Comparison of ENCODE assay signal across 8 cellular contexts in genomic region chr17:82242977-82243647, GRCh38. TPM values are rescaled to one million over a fixed set of nuclear protein-coding genes. Genes with fewer than 3 reads are reported as not detected.
DNase-seq lines count a peak whose midpoint lies in the region; ATAC-seq, FAIRE-seq and TF ChIP-seq lines count a peak whose summit lies in the region.

No MANE protein-coding gene starts in this region.

- no peak for TF ChIP-seq CTCF in K562 (IDR thresholded peaks at IDR 0.05 in 2 of 3, conservative IDR thresholded peaks at IDR 0.05 in 1 of 3; ENCODE audit: insufficient read depth in 2 of 3, low read depth in 1 of 3, low read length in 3 of 3)
- no peak for TF ChIP-seq CTCF in kidney (IDR thresholded peaks at IDR 0.05; ENCODE audit: borderline replicate concordance, extremely low read depth, insufficient read depth)
- TF ChIP-seq CTCF in testis (IDR thresholded peaks at IDR 0.05): no peak
- TF ChIP-seq CTCF in endothelial cell (IDR thresholded peaks at IDR 0.05; ENCODE audit: unreplicated experiment): no peak

- in situ Hi-C loops in K562 (cut with MboI): loop anchor here (5.0 kb wide), 1 partner anchor 64 kb away; no protein-coding TSS in a partner anchor

- TF ChIP-seq EP300 in K562 (IDR thresholded peaks at IDR 0.05; ENCODE audit: low read length): no peak

- TF ChIP-seq POLR2A in K562 (conservative IDR thresholded peaks at IDR 0.05) (no peak), testis (IDR thresholded peaks at IDR 0.05) (no peak)

- no peaks in the 10 kb centered on the region for H3K9me3 Mint-ChIP-seq in endothelial cell (ENCODE audit: unreplicated experiment)

- FAIRE-seq in K562 (lab: Jason Lieb, UNC) (no peak), kidney (lab: Jason Lieb, UNC) (no peak)

- H3K4me1 Mint-ChIP-seq in endothelial cell (ENCODE audit: unreplicated experiment): peaks cover 28% of the 10 kb centered on the region

- CTCF ChIA-PET in K562 (lab: Yijun Ruan, JAX; ENCODE audit: low intra/inter-chr PET ratio): no interaction called here

- peaks cover 42% of the 10 kb centered on the region for H3K36me3 Mint-ChIP-seq in endothelial cell (ENCODE audit: low read depth, unreplicated experiment)

- H3K4me2 ChIP-seq in K562 (ENCODE audit: insufficient read depth, low read length): no peak overlapping the region

- H3K4me3 ChIP-seq in K562: no peak overlapping the region
- no peak overlapping the region for H3K4me3 ChIP-seq in kidney (ENCODE audit: low read length in 2 of 2)
- no peak overlapping the region for H3K4me3 ChIP-seq in testis

- no peaks in the 10 kb centered on the region for H3K9me3 ChIP-seq in K562 (replicated peaks; ENCODE audit: control insufficient read depth, insufficient read depth, low read depth, low read length)
- no peaks in the 10 kb centered on the region for H3K9me3 ChIP-seq in kidney (ENCODE audit: control insufficient read depth in 1 of 2, low read length in 2 of 2)
- H3K9me3 ChIP-seq in testis: no peaks in the 10 kb centered on the region

- WGBS in K562 (ENCODE audit: insufficient coverage, low coverage, missing lambda C conversion rate): 94% methylated on average over 29 of the region's 29 CpGs
- WGBS in testis, 2 donors: 63 to 66% methylated on average over 14 to 26 of the region's 29 CpGs

- H3K4me3 Mint-ChIP-seq in endothelial cell (ENCODE audit: unreplicated experiment): no peak overlapping the region

- BruUV-seq in K562 (replicated peaks; lab: Mats Ljungman, UMichigan): no TSS peak

- H3K79me2 ChIP-seq in K562 (ENCODE audit: control insufficient read depth, insufficient read depth, low read length): peaks cover 48% of the 10 kb centered on the region

- H3K36me3 ChIP-seq in K562 (ENCODE audit: control insufficient read depth, insufficient read depth, low read length) (peaks cover 70% of the 10 kb centered on the region), kidney (ENCODE audit: control insufficient read depth in 1 of 2, insufficient read depth in 2 of 2, low read length in 2 of 2) (peaks cover 41 to 54% of the 10 kb centered on the region in 2 donors), testis (ENCODE audit: low read depth, missing control alignments) (no peaks in the 10 kb centered on the region)

- H4K20me1 ChIP-seq in K562 (replicated peaks; ENCODE audit: control insufficient read depth, insufficient read depth, low read length): 0 out of 2 replicates have a peak, but pooled peaks cover 2% of the 10 kb centered on the region

- intact Hi-C loops in K562 (cut with micrococcal nuclease) (no loop called here), kidney (cut with DNase I) (no loop called here), testis (cut with DNase I; ENCODE audit: low total_unique reads) (loop anchor here (10.0 kb wide), 1 partner anchor 52 kb away; no protein-coding TSS in a partner anchor)

- DNase-seq in HT1080 (ENCODE audit: low read depth) (peak; percentile 56), K562 (ENCODE audit: extremely low read depth in 1 of 4, low spot score in 3 of 4) (no peak), kidney (peak; percentile 91), testis (peak; percentile 87), GM19240 (ENCODE audit: insufficient read length, low spot score) (no peak), endothelial cell (ENCODE audit: low spot score) (no peak), DMS79 treated with DMSO at 0.1 percent for 48 hours (lab: John Stamatoyannopoulos, UW) (no peak)
- DNase-seq in stimulated activated CD4-positive, alpha-beta T cell treated with anti-CD3 and anti-CD28 coated beads, Interleukin-2, amount 100 ng/mL, for 24 hours: no peak

- peaks cover 23% of the 10 kb centered on the region for H3K27me3 Mint-ChIP-seq in endothelial cell (ENCODE audit: unreplicated experiment)

- H3K27me3 ChIP-seq in K562 (ENCODE audit: control insufficient read depth in 2 of 2, insufficient read depth in 2 of 2, low read length in 2 of 2) (no peaks in the 10 kb centered on the region), testis (no peaks in the 10 kb centered on the region)

- H3K9ac ChIP-seq in K562 (ENCODE audit: insufficient read depth in 1 of 2, low read depth in 2 of 2, low read length in 2 of 2) (peak overlapping the region in 1 of 2 experiments; percentile 90; a peak in 2 of 4 replicates), kidney (ENCODE audit: low read length in 2 of 2) (peak overlapping the region in 1 of 2 donors; percentile 29)

- H3K27ac Mint-ChIP-seq in endothelial cell (ENCODE audit: unreplicated experiment): no peak overlapping the region

- ATAC-seq in K562: no peak

- H3K4me1 ChIP-seq in K562 (replicated peaks in 1 of 2; ENCODE audit: control insufficient read depth in 2 of 2, insufficient read depth in 2 of 2, low read length in 2 of 2): peaks cover 43 to 86% of the 10 kb centered on the region in 2 experiments
- H3K4me1 ChIP-seq in kidney (ENCODE audit: control insufficient read depth in 1 of 2, insufficient read depth in 1 of 2, low read depth in 1 of 2, low read length in 2 of 2): peaks cover 34 to 62% of the 10 kb centered on the region in 2 donors
- H3K4me1 ChIP-seq in testis: peaks cover 84% of the 10 kb centered on the region

- H3K27ac ChIP-seq in K562 (ENCODE audit: extremely low read depth, low read depth, low read length): peak overlapping the region; percentile 76; the same call in 1 of the 3 replicates
- H3K27ac ChIP-seq in kidney (ENCODE audit: low read depth in 2 of 2, low read length in 2 of 2): peak overlapping the region; percentile 38 to 41
- peak overlapping the region; percentile 78 to 86 for H3K27ac ChIP-seq in testis

- no peak for TF ChIP-seq RAD21 in K562 (CRISPR knock-in tag; conservative IDR thresholded peaks at IDR 0.05 in 1 of 2, IDR thresholded peaks at IDR 0.05 in 1 of 2)

- H3K9me1 ChIP-seq in K562 (ENCODE audit: control insufficient read depth, insufficient read depth, low read length): no peaks in the 10 kb centered on the region

- H2AFZ ChIP-seq in K562 (ENCODE audit: low read depth, low read length): no peak overlapping the region

- POLR2A ChIA-PET in K562 (lab: Yijun Ruan, JAX): interaction anchor here (0.6 to 2.7 kb wide), 10 partner anchors 8 to 102 kb away, joined by 3 to 20 read pairs (median 5); no protein-coding TSS in a partner anchor

RNA-seq across cellular contexts. Expression of gene SLC16A3, which starts 14.3 kb away (rescaled TPM):
- total RNA-seq in HT1080 (2014; rRNA removed; shearing (Covaris generic)): 344 and 355 TPM in 2 replicates
- 262 and 360 TPM in 2 replicates for polyA plus RNA-seq in HT1080 (2015; cell fraction: cytosol; rRNA removed)
- polyA plus RNA-seq in HT1080 (2015; cell fraction: nucleus; rRNA removed): 286 and 310 TPM in 2 replicates
- 2.9 and 6.6 TPM in 2 replicates for total RNA-seq in K562 (2011; cell fraction: chromatin; rRNA removed; ENCODE audit: low replicate concordance)
- 10.0 and 10.5 TPM in 2 replicates for total RNA-seq in K562 (2011; cell fraction: nucleolus; rRNA removed)
- total RNA-seq in K562 (2011; cell fraction: nucleoplasm; rRNA removed): 4.4 and 5.7 TPM in 2 replicates
- total RNA-seq in K562 (2014; rRNA removed) (1.8 and 2.5 TPM in 2 replicates), K562 (2014; rRNA removed; fragmentation: Illumina TruSeq; extraction: Trizol) (0.11 and 0.13 TPM in 2 replicates), K562 (2015; rRNA removed; fragmentation: Illumina TruSeq; extraction: Trizol) (1.0 and 1.2 TPM in 2 replicates), K562 (2021) (2.9 and 5.4 TPM in 2 replicates), kidney (85.7 TPM), testis (10 to 100 TPM; 67.7 to 71.4 TPM), endothelial cell (ENCODE audit: unreplicated experiment) (76.2 TPM)
- polyA plus RNA-seq in K562 (2011; rRNA removed) (3.7 and 8.3 TPM in 2 replicates), K562 (2014; fragmentation: Illumina TruSeq; extraction: Trizol) (0.58 and 0.78 TPM in 2 replicates), K562 (2014; fragmentation: Nextera tagmentation; extraction: Ambion mirVana) (not detected), K562 (2014; rRNA removed) (0.81 and 1.9 TPM in 2 replicates), kidney (ENCODE audit: insufficient read depth, low read depth, low replicate concordance) (28.8 TPM), testis (ENCODE audit: insufficient read depth, low read depth, low replicate concordance) (70.6 TPM)
- 9.7 and 12.8 TPM in 2 replicates for polyA plus RNA-seq in K562 (2011; cell fraction: cytosol; rRNA removed)
- 9.1 and 10.2 TPM in 2 replicates for polyA plus RNA-seq in K562 (2011; cell fraction: nucleus; rRNA removed)
- 4.9 and 9.3 TPM in 2 replicates for polyA plus RNA-seq in K562 (2012)
- 2.9 and 3.7 TPM in 2 replicates for polyA minus RNA-seq in K562 (2011; rRNA and poly(A)+ RNA removed)
- polyA minus RNA-seq in K562 (2011; cell fraction: cytosol; rRNA and poly(A)+ RNA removed): 7.0 and 15.5 TPM in 2 replicates
- 4.8 and 6.9 TPM in 2 replicates for polyA minus RNA-seq in K562 (2011; cell fraction: nucleus; rRNA and poly(A)+ RNA removed)

RNA-seq across cellular contexts. Expression of gene CSNK1D, which starts 30.4 kb away (rescaled TPM):
- total RNA-seq in HT1080 (2014; rRNA removed; shearing (Covaris generic)): 34.0 and 58.5 TPM in 2 replicates
- 121 and 123 TPM in 2 replicates for polyA plus RNA-seq in HT1080 (2015; cell fraction: cytosol; rRNA removed)
- 270 and 287 TPM in 2 replicates for polyA plus RNA-seq in HT1080 (2015; cell fraction: nucleus; rRNA removed)
- 268 and 441 TPM in 2 replicates for total RNA-seq in K562 (2011; cell fraction: chromatin; rRNA removed; ENCODE audit: low replicate concordance)
- 196 and 213 TPM in 2 replicates for total RNA-seq in K562 (2011; cell fraction: nucleolus; rRNA removed)
- 179 and 187 TPM in 2 replicates for total RNA-seq in K562 (2011; cell fraction: nucleoplasm; rRNA removed)
- total RNA-seq in K562 (2014; rRNA removed): 26.1 and 39.0 TPM in 2 replicates
- total RNA-seq in K562 (2014; rRNA removed; fragmentation: Illumina TruSeq; extraction: Trizol): 35.9 and 41.3 TPM in 2 replicates
- 35.7 and 36.6 TPM in 2 replicates for total RNA-seq in K562 (2015; rRNA removed; fragmentation: Illumina TruSeq; extraction: Trizol)
- total RNA-seq in K562 (2021): 95.3 and 114 TPM in 2 replicates
- polyA plus RNA-seq in K562 (2011; rRNA removed): 82.8 and 96.8 TPM in 2 replicates
- 51.5 and 60.4 TPM in 2 replicates for polyA plus RNA-seq in K562 (2011; cell fraction: cytosol; rRNA removed)
- 306 and 488 TPM in 2 replicates for polyA plus RNA-seq in K562 (2011; cell fraction: nucleus; rRNA removed)
- polyA plus RNA-seq in K562 (2012): 102 and 106 TPM in 2 replicates
- 123 and 133 TPM in 2 replicates for polyA plus RNA-seq in K562 (2014; fragmentation: Illumina TruSeq; extraction: Trizol)
- 1 to 10 TPM; 6.5 to 7.4 TPM for polyA plus RNA-seq in K562 (2014; fragmentation: Nextera tagmentation; extraction: Ambion mirVana)
- 81.0 and 90.3 TPM in 2 replicates for polyA plus RNA-seq in K562 (2014; rRNA removed)
- polyA minus RNA-seq in K562 (2011; rRNA and poly(A)+ RNA removed): 56.2 and 74.7 TPM in 2 replicates
- 45.7 and 51.3 TPM in 2 replicates for polyA minus RNA-seq in K562 (2011; cell fraction: cytosol; rRNA and poly(A)+ RNA removed)
- 71.1 and 74.9 TPM in 2 replicates for polyA minus RNA-seq in K562 (2011; cell fraction: nucleus; rRNA and poly(A)+ RNA removed)
- 160 TPM for total RNA-seq in kidney
- 69.7 TPM for polyA plus RNA-seq in kidney (ENCODE audit: insufficient read depth, low read depth, low replicate concordance)
- total RNA-seq in testis: 100 to 1,000 TPM; 137 to 179 TPM
- 178 TPM for polyA plus RNA-seq in testis (ENCODE audit: insufficient read depth, low read depth, low replicate concordance)
- total RNA-seq in endothelial cell (ENCODE audit: unreplicated experiment): 149 TPM

RNA-seq across cellular contexts. Expression of gene CCDC57, which starts 30.5 kb away (rescaled TPM):
- total RNA-seq in HT1080 (2014; rRNA removed; shearing (Covaris generic)): 10.6 and 12.9 TPM in 2 replicates
- polyA plus RNA-seq in HT1080 (2015; cell fraction: cytosol; rRNA removed): 6.4 and 6.7 TPM in 2 replicates
- polyA plus RNA-seq in HT1080 (2015; cell fraction: nucleus; rRNA removed): 86.3 and 105 TPM in 2 replicates
- 238 and 466 TPM in 2 replicates for total RNA-seq in K562 (2011; cell fraction: chromatin; rRNA removed; ENCODE audit: low replicate concordance)
- total RNA-seq in K562 (2011; cell fraction: nucleolus; rRNA removed): 176 and 211 TPM in 2 replicates
- total RNA-seq in K562 (2011; cell fraction: nucleoplasm; rRNA removed): 135 and 163 TPM in 2 replicates
- 13.6 and 19.0 TPM in 2 replicates for total RNA-seq in K562 (2014; rRNA removed)
- total RNA-seq in K562 (2014; rRNA removed; fragmentation: Illumina TruSeq; extraction: Trizol): 10.7 TPM in 2 replicates
- total RNA-seq in K562 (2015; rRNA removed; fragmentation: Illumina TruSeq; extraction: Trizol): 17.1 and 18.1 TPM in 2 replicates
- total RNA-seq in K562 (2021): 33.8 and 36.0 TPM in 2 replicates
- polyA plus RNA-seq in K562 (2011; rRNA removed): 26.3 and 31.1 TPM in 2 replicates
- 15.4 and 18.8 TPM in 2 replicates for polyA plus RNA-seq in K562 (2011; cell fraction: cytosol; rRNA removed)
- polyA plus RNA-seq in K562 (2011; cell fraction: nucleus; rRNA removed): 146 and 224 TPM in 2 replicates
- 20.1 and 38.4 TPM in 2 replicates for polyA plus RNA-seq in K562 (2012)
- 12.9 and 19.9 TPM in 2 replicates for polyA plus RNA-seq in K562 (2014; fragmentation: Illumina TruSeq; extraction: Trizol)
- 1 to 10 TPM in 1 of 2 experiments, under 1 TPM in 1; 0.83 to 1.1 TPM for polyA plus RNA-seq in K562 (2014; fragmentation: Nextera tagmentation; extraction: Ambion mirVana)
- polyA plus RNA-seq in K562 (2014; rRNA removed): 34.8 and 36.2 TPM in 2 replicates
- polyA minus RNA-seq in K562 (2011; rRNA and poly(A)+ RNA removed): 15.9 and 16.8 TPM in 2 replicates
- polyA minus RNA-seq in K562 (2011; cell fraction: cytosol; rRNA and poly(A)+ RNA removed): 12.2 and 13.1 TPM in 2 replicates
- 47.4 and 49.1 TPM in 2 replicates for polyA minus RNA-seq in K562 (2011; cell fraction: nucleus; rRNA and poly(A)+ RNA removed)
- 79.4 TPM for total RNA-seq in kidney
- polyA plus RNA-seq in kidney (ENCODE audit: insufficient read depth, low read depth, low replicate concordance): 46.7 TPM
- 100 to 1,000 TPM in 1 of 2 donors, 10 to 100 TPM in 1; 71.8 to 111 TPM for total RNA-seq in testis
- 61.3 TPM for polyA plus RNA-seq in testis (ENCODE audit: insufficient read depth, low read depth, low replicate concordance)
- 37.2 TPM for total RNA-seq in endothelial cell (ENCODE audit: unreplicated experiment)

Comparison
In these comparisons a context has a peak if more than half of its experiments do, and no peak if none do; other contexts are left out.
1. DNase-seq: peak in HT1080 (single experiment), kidney (single experiment) and testis (single experiment); none in K562 (0 of 4), GM19240 (single experiment), stimulated activated CD4-positive, alpha-beta T cell treated with anti-CD3 and anti-CD28 coated beads, Interleukin-2, amount 100 ng/mL, for 24 hours (0 of 2), endothelial cell (single experiment) and DMS79 treated with DMSO at 0.1 percent for 48 hours (single experiment).
2. Peak in every context shown above with its lines, with median percentiles within 50 percentile points of each other: H3K27ac ChIP-seq.